14 cellular contexts compared by ENCODE assay signal in genomic region chr5:124451721-124452383, GRCh38.
"Had no signal": no experiment of that assay in that cellular context is flagged by ENCODE, and none has a peak within 500 bp of the region (broad histone marks: within the 10 kb centered on the region; RNA-seq: fewer than 3 reads in every experiment).

No MANE protein-coding gene starts in this region.

- ATAC-seq: activated CD4-positive, alpha-beta T cell treated with anti-CD3 and anti-CD28 coated beads for 36 hours; activated CD8-positive, alpha-beta T cell treated with anti-CD3 and anti-CD28 coated beads for 36 hours; gastroesophageal sphincter had no signal

- DNase-seq: activated CD4-positive, alpha-beta T cell treated with anti-CD3 and anti-CD28 coated beads for 36 hours; activated CD8-positive, alpha-beta memory T cell treated with anti-CD3 and anti-CD28 coated beads, Interleukin-2, amount 50 U/mL, for 4 hours; activated CD8-positive, alpha-beta T cell treated with anti-CD3 and anti-CD28 coated beads for 36 hours; activated naive CD4-positive, alpha-beta T cell treated with Interleukin-2 at 50 U/mL for 16 hours; central memory CD4-positive, alpha-beta T cell; effector CD8-positive, alpha-beta T cell; immature natural killer cell; stimulated activated CD4-positive, alpha-beta T cell treated with anti-CD3 and anti-CD28 coated beads, Interleukin-15, amount 100 ng/mL, for 24 hours; stimulated activated CD4-positive, alpha-beta T cell treated with anti-CD3 and anti-CD28 coated beads, Interleukin-4, amount 100 ng/mL, for 24 hours; T-helper 9 cell; transverse colon had no signal

- H3K27me3 ChIP-seq: gastroesophageal sphincter, transverse colon had no signal

- H3K9me3 ChIP-seq: gastroesophageal sphincter, transverse colon had no signal

- H3K36me3 ChIP-seq: gastroesophageal sphincter, transverse colon had no signal

- H3K4me3 ChIP-seq: coronary artery, gastroesophageal sphincter, transverse colon had no signal

- H3K4me1 ChIP-seq: gastroesophageal sphincter, transverse colon had no signal

- H3K27ac ChIP-seq: coronary artery, gastroesophageal sphincter, transverse colon, VCaP had no signal
